In the genomic region with DNA sequence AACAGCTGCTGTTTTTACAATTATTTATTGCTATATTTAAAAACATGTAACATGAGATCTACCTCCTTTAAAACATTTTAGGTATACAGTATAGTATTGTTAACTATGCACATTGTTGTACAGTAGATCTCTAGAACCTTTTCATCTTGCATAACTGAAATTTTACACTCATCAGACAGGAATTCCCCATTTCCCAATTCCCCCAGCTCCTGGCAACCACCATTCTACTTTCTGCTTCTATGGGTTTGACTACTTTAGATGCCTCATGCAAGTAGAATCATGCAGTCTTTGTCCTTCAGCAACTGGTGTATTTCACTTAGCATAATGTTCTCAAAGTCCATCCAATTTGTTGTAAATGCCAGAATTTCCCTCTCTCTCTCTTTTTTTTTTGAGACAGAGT, we compare ENCODE assay signal across 17 cellular contexts. TPM values are rescaled to one million over a fixed set of nuclear protein-coding genes. Genes with fewer than 3 reads are reported as not detected.
DNase-seq lines count a peak whose midpoint lies in the region; FAIRE-seq and TF ChIP-seq lines count a peak whose summit lies in the region.
"Had no signal": no experiment of that assay in that cellular context is flagged by ENCODE, and none has a peak within 500 bp of the region (broad histone marks: within the 10 kb centered on the region; RNA-seq: fewer than 3 reads in every experiment).

No MANE protein-coding gene starts in this region.

- no peak for FAIRE-seq in RCC 7860 (lab: Jason Lieb, UNC)
- FAIRE-seq: HepG2 had no signal

- DNase-seq in ELR (ENCODE audit: low read depth) (peak; percentile 72), RCC 7860 (ENCODE audit: low spot score) (peak; percentile 4), choroid plexus epithelial cell (ENCODE audit: low read depth) (peak; percentile 83), myocyte (ENCODE audit: low read depth) (peak; percentile 31), GF-D8 (lab: John Stamatoyannopoulos, UW) (no peak), NCI-H446 treated with DMSO at 0.1 percent for 48 hours (lab: John Stamatoyannopoulos, UW) (no peak), NCI-H1417 (lab: John Stamatoyannopoulos, UW) (no peak)
- no peak for DNase-seq in stimulated activated CD4-positive, alpha-beta T cell treated with anti-CD3 and anti-CD28 coated beads, Interleukin-2, amount 100 ng/mL, for 48 hours
- DNase-seq: activated CD4-positive, alpha-beta T cell treated with anti-CD3 and anti-CD28 coated beads, Interleukin-2, amount 50 U/mL, for 1 hour; CD4-positive, alpha-beta memory T cell; endodermal cell; hippocampal formation; left ventricle myocardium superior; NCI-H510A had no signal

- TF ChIP-seq CTCF in choroid plexus epithelial cell (conservative IDR thresholded peaks at IDR 0.05; ENCODE audit: low read depth, low read length) = no peak

- H3K4me3 ChIP-seq in choroid plexus epithelial cell (ENCODE audit: low read depth, low read length) = no peak overlapping the region

RNA-seq across cellular contexts. Expression of a gene that starts 9.7 kb away (rescaled TPM):
- 21.0 and 29.3 TPM in 2 replicates for total RNA-seq in myocyte
- 17.2 TPM for polyA plus RNA-seq in myocyte (2012)

RNA-seq across cellular contexts. Expression of a gene that starts 48.5 kb away (rescaled TPM):
- not detected in 2 replicates for total RNA-seq in myocyte
- not detected for polyA plus RNA-seq in myocyte (2012)
- total RNA-seq: activated T-helper 1 cell treated with anti-CD3 and anti-CD28 coated beads, Interleukin-12 subunit alpha, Interleukin-12 subunit beta, Interleukin-2, Interleukin-4 antibody, amounts not matched to agents 30 ng/mL and 10 ng/mL and 1 ng/mL, durations not matched to agents 14 hours and 24 hours and 36 hours; left ventricle myocardium superior had no signal
- polyA plus RNA-seq: neural cell had no signal

Comparison
In these comparisons a context has a peak if more than half of its experiments do, and no peak if none do; other contexts are left out.
1. DNase-seq: peak in ELR (single experiment), RCC 7860 (single experiment), choroid plexus epithelial cell (single experiment) and myocyte (single experiment); none in stimulated activated CD4-positive, alpha-beta T cell treated with anti-CD3 and anti-CD28 coated beads, Interleukin-2, amount 100 ng/mL, for 48 hours (0 of 2), GF-D8 (single experiment), NCI-H446 treated with DMSO at 0.1 percent for 48 hours (single experiment) and NCI-H1417 (0 of 3).